19 cellular contexts compared by ENCODE assay signal in the genomic region with DNA sequence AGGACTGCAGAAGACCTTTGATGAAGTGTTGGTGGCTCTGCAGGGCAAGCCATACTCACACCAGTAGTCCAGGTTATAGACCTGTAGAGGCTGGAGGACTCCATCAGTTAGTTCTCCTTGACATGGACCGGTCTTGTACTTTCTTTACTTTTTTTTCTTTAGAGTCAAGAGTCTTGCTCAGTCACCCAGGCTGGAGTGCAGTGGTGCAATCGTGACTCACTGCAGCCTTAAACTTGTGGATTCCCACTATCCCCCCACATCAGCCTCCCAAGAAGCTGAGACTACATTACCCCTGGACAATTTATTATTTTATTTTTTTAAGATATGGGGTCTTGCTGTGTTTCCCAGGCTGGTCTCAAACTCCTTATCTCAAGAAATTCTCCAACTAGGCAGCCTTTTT.
"Had no signal": no experiment of that assay in that cellular context is flagged by ENCODE, and none has a peak within 500 bp of the region (broad histone marks: within the 10 kb centered on the region; RNA-seq: fewer than 3 reads in every experiment).

No MANE protein-coding gene starts in this region.

- H3K27ac Mint-ChIP-seq: activated B cell treated with CpG ODN at 0.5 μM for 24 hours; activated CD4-positive, alpha-beta memory T cell treated with anti-CD3 and anti-CD28 coated beads for 36 hours; activated naive CD8-positive, alpha-beta T cell; activated T-helper 1 cell treated with anti-CD3 and anti-CD28 coated beads, Interleukin-12 subunit alpha, Interleukin-12 subunit beta, Interleukin-2, Interleukin-4 antibody, amounts not matched to agents 30 ng/mL and 10 ng/mL and 1 ng/mL, durations not matched to agents 14 hours and 24 hours and 36 hours; nephron progenitor cell; stimulated activated naive CD8-positive, alpha-beta T cell treated with anti-CD3 and anti-CD28 coated beads, Interleukin-15, Interleukin-2, amounts not matched to agents 100 ng/mL and 50 ng/mL, for 24 hours; T-helper 2 cell treated with Interferon-gamma antibody and Interleukin-4, amounts not matched to agents 5 μg/mL and 100 μg/mL, for 36 hours had no signal

- H3K36me3 ChIP-seq: gastrocnemius medialis had no signal

- H3K4me3 Mint-ChIP-seq: activated B cell treated with CpG ODN at 0.5 μM for 24 hours; activated CD4-positive, alpha-beta memory T cell treated with anti-CD3 and anti-CD28 coated beads for 36 hours; activated naive CD8-positive, alpha-beta T cell; activated T-helper 1 cell treated with anti-CD3 and anti-CD28 coated beads, Interleukin-12 subunit alpha, Interleukin-12 subunit beta, Interleukin-2, Interleukin-4 antibody, amounts not matched to agents 30 ng/mL and 10 ng/mL and 1 ng/mL, durations not matched to agents 14 hours and 24 hours and 36 hours; nephron progenitor cell; stimulated activated naive CD8-positive, alpha-beta T cell treated with anti-CD3 and anti-CD28 coated beads, Interleukin-15, Interleukin-2, amounts not matched to agents 100 ng/mL and 50 ng/mL, for 24 hours; T-helper 2 cell treated with Interferon-gamma antibody and Interleukin-4, amounts not matched to agents 5 μg/mL and 100 μg/mL, for 36 hours had no signal

- H3K27ac ChIP-seq: dorsolateral prefrontal cortex, epithelial cell of prostate, gastrocnemius medialis had no signal

- H3K4me1 Mint-ChIP-seq: activated B cell treated with CpG ODN at 0.5 μM for 24 hours, nephron progenitor cell had no signal

- H3K4me3 ChIP-seq: dorsolateral prefrontal cortex, gastrocnemius medialis had no signal

- H3K27me3 ChIP-seq: gastrocnemius medialis had no signal

- H3K36me3 Mint-ChIP-seq: activated CD4-positive, alpha-beta memory T cell treated with anti-CD3 and anti-CD28 coated beads for 36 hours; activated naive CD8-positive, alpha-beta T cell had no signal

- H3K9me3 ChIP-seq: gastrocnemius medialis had no signal

- ATAC-seq: gastrocnemius medialis, left lobe of liver had no signal

- DNase-seq: activated B cell treated with CpG ODN at 0.5 μM for 24 hours; activated CD4-positive, alpha-beta memory T cell treated with anti-CD3 and anti-CD28 coated beads for 36 hours; activated CD4-positive, alpha-beta T cell treated with anti-CD3 and anti-CD28 coated beads for 4 hours; activated T-cell treated with anti-CD3 and anti-CD28 coated beads for 4 hours; amniotic stem cell; central memory CD4-positive, alpha-beta T cell; dorsolateral prefrontal cortex; gastrocnemius medialis; head of caudate nucleus; nephron progenitor cell; occipital lobe; stimulated activated CD4-positive, alpha-beta T cell treated with anti-CD3 and anti-CD28 coated beads, Interleukin-2, amount 100 ng/mL, for 24 hours; trophoblast cell had no signal

- H3K9me3 Mint-ChIP-seq: activated B cell treated with CpG ODN at 0.5 μM for 24 hours; activated CD4-positive, alpha-beta memory T cell treated with anti-CD3 and anti-CD28 coated beads for 36 hours; activated T-helper 1 cell treated with anti-CD3 and anti-CD28 coated beads, Interleukin-12 subunit alpha, Interleukin-12 subunit beta, Interleukin-2, Interleukin-4 antibody, amounts not matched to agents 30 ng/mL and 10 ng/mL and 1 ng/mL, durations not matched to agents 14 hours and 24 hours and 36 hours; nephron progenitor cell; stimulated activated naive CD8-positive, alpha-beta T cell treated with anti-CD3 and anti-CD28 coated beads, Interleukin-15, Interleukin-2, amounts not matched to agents 100 ng/mL and 50 ng/mL, for 24 hours; T-helper 2 cell treated with Interferon-gamma antibody and Interleukin-4, amounts not matched to agents 5 μg/mL and 100 μg/mL, for 36 hours had no signal

- H3K4me1 ChIP-seq: gastrocnemius medialis had no signal
